1 cellular context compared by ENCODE assay signal in the genomic region with DNA sequence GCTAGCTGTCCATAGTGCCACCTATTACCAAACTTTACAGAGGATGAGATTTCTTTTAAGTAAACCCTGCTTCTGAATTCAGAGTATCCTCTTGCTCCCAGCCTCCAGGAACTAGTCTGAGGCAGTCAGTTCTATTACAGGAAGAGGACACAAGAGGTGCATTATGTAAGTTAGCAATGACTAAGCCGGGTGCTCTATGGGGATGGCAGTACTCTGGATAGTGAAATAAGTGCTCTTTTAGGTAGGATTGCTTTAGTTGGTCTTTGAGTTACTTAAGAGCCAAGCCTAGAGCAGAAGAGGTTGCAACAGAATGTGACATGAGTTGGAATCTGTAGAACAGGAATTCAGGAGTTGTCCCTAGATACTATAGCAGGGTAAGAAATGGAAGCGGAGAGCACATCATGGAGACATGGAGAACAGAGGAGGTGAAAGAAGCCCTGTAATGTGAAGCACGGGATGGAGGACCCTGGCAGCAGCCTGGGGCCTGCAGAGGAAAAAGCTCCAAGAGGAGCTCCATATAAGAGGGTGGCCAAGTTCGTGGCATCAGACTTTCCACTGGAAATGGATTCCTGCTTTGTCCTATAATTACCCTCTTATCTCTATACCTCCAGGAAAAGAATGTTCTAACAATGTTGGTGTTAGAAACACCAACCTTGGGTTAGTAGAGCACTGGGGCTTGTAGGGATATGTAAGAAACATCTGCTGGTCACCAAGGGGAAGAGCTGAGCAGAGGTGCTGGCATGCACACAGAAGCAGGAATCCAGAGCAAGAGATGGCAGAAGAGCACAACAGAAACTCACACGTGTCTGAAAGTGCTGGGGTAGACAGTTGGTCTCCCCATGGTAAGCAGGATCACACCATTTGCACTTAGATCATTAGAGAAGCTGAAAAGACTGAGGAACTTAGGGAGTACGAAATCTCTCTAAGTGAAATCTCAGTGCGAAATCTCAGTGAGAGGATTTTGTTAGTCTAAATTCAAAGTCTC.
TF ChIP-seq lines count a peak whose summit lies in the region.

No MANE protein-coding gene starts in this region.

TF ChIP-seq in GM23338, 12 proteins besides CTCF, POLR2A, EP300 and RAD21 (continued from another document):
- TF ChIP-seq, protein P1, sequence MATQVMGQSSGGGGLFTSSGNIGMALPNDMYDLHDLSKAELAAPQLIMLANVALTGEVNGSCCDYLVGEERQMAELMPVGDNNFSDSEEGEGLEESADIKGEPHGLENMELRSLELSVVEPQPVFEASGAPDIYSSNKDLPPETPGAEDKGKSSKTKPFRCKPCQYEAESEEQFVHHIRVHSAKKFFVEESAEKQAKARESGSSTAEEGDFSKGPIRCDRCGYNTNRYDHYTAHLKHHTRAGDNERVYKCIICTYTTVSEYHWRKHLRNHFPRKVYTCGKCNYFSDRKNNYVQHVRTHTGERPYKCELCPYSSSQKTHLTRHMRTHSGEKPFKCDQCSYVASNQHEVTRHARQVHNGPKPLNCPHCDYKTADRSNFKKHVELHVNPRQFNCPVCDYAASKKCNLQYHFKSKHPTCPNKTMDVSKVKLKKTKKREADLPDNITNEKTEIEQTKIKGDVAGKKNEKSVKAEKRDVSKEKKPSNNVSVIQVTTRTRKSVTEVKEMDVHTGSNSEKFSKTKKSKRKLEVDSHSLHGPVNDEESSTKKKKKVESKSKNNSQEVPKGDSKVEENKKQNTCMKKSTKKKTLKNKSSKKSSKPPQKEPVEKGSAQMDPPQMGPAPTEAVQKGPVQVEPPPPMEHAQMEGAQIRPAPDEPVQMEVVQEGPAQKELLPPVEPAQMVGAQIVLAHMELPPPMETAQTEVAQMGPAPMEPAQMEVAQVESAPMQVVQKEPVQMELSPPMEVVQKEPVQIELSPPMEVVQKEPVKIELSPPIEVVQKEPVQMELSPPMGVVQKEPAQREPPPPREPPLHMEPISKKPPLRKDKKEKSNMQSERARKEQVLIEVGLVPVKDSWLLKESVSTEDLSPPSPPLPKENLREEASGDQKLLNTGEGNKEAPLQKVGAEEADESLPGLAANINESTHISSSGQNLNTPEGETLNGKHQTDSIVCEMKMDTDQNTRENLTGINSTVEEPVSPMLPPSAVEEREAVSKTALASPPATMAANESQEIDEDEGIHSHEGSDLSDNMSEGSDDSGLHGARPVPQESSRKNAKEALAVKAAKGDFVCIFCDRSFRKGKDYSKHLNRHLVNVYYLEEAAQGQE (IDR thresholded peaks at IDR 0.05; ENCODE audit: unreplicated experiment), result no peak
- TF ChIP-seq ZNF114 (CRISPR knock-in tag; IDR thresholded peaks at IDR 0.05), result no peak
- TF ChIP-seq, protein P2, sequence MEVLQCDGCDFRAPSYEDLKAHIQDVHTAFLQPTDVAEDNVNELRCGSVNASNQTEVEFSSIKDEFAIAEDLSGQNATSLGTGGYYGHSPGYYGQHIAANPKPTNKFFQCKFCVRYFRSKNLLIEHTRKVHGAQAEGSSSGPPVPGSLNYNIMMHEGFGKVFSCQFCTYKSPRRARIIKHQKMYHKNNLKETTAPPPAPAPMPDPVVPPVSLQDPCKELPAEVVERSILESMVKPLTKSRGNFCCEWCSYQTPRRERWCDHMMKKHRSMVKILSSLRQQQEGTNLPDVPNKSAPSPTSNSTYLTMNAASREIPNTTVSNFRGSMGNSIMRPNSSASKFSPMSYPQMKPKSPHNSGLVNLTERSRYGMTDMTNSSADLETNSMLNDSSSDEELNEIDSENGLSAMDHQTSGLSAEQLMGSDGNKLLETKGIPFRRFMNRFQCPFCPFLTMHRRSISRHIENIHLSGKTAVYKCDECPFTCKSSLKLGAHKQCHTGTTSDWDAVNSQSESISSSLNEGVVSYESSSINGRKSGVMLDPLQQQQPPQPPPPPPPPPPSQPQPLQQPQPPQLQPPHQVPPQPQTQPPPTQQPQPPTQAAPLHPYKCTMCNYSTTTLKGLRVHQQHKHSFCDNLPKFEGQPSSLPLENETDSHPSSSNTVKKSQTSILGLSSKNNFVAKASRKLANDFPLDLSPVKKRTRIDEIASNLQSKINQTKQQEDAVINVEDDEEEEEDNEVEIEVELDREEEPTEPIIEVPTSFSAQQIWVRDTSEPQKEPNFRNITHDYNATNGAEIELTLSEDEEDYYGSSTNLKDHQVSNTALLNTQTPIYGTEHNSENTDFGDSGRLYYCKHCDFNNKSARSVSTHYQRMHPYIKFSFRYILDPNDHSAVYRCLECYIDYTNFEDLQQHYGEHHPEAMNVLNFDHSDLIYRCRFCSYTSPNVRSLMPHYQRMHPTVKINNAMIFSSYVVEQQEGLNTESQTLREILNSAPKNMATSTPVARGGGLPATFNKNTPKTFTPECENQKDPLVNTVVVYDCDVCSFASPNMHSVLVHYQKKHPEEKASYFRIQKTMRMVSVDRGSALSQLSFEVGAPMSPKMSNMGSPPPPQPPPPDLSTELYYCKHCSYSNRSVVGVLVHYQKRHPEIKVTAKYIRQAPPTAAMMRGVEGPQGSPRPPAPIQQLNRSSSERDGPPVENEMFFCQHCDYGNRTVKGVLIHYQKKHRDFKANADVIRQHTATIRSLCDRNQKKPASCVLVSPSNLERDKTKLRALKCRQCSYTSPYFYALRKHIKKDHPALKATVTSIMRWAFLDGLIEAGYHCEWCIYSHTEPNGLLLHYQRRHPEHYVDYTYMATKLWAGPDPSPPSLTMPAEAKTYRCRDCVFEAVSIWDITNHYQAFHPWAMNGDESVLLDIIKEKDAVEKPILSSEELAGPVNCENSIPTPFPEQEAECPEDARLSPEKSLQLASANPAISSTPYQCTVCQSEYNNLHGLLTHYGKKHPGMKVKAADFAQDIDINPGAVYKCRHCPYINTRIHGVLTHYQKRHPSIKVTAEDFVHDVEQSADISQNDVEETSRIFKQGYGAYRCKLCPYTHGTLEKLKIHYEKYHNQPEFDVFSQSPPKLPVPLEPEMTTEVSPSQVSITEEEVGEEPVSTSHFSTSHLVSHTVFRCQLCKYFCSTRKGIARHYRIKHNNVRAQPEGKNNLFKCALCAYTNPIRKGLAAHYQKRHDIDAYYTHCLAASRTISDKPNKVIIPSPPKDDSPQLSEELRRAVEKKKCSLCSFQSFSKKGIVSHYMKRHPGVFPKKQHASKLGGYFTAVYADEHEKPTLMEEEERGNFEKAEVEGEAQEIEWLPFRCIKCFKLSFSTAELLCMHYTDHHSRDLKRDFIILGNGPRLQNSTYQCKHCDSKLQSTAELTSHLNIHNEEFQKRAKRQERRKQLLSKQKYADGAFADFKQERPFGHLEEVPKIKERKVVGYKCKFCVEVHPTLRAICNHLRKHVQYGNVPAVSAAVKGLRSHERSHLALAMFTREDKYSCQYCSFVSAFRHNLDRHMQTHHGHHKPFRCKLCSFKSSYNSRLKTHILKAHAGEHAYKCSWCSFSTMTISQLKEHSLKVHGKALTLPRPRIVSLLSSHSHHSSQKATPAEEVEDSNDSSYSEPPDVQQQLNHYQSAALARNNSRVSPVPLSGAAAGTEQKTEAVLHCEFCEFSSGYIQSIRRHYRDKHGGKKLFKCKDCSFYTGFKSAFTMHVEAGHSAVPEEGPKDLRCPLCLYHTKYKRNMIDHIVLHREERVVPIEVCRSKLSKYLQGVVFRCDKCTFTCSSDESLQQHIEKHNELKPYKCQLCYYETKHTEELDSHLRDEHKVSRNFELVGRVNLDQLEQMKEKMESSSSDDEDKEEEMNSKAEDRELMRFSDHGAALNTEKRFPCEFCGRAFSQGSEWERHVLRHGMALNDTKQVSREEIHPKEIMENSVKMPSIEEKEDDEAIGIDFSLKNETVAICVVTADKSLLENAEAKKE (CRISPR knock-in tag; IDR thresholded peaks at IDR 0.05), result no peak
- TF ChIP-seq, protein P3, sequence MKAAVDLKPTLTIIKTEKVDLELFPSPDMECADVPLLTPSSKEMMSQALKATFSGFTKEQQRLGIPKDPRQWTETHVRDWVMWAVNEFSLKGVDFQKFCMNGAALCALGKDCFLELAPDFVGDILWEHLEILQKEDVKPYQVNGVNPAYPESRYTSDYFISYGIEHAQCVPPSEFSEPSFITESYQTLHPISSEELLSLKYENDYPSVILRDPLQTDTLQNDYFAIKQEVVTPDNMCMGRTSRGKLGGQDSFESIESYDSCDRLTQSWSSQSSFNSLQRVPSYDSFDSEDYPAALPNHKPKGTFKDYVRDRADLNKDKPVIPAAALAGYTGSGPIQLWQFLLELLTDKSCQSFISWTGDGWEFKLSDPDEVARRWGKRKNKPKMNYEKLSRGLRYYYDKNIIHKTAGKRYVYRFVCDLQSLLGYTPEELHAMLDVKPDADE (IDR thresholded peaks at IDR 0.05), result no peak
